In the genomic region with DNA sequence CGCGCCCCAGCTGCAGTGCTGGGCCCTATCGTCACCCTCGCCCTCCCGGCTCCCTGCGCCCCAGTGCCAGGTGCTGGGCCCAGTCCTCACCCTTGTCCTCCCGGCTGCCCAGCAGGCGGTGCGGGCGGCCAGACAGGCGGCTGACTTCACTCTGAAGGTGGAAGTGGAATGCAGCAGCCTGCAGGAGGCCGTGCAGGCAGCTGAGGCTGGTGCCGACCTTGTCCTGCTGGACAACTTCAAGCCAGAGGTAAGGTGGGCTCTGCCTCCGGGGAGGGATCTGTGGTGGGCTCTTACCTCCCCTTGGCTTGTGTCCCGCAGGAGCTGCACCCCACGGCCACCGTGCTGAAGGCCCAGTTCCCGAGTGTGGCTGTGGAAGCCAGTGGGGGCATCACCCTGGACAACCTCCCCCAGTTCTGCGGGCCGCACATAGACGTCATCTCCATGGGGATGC, we compare ENCODE assay signal across 1 cellular context.
TF ChIP-seq lines count a peak whose summit lies in the region.

No MANE protein-coding gene starts in this region.

TF ChIP-seq in HepG2, 621 proteins besides CTCF, POLR2A, EP300 and RAD21:
- TF ChIP-seq RBFOX2 (IDR thresholded peaks at IDR 0.05; ENCODE audit: low read depth, low read length) (peak; percentile 70), ZFP82 (CRISPR knock-in tag; IDR thresholded peaks at IDR 0.05; ENCODE audit: borderline replicate concordance) (no peak), CREM (IDR thresholded peaks at IDR 0.05) (no peak), CREM (CRISPR knock-in tag; IDR thresholded peaks at IDR 0.05) (peak; percentile 34; the same call in 1 of the 2 replicates), POLR2AphosphoS5 (IDR thresholded peaks at IDR 0.05; ENCODE audit: low read depth, low read length) (peak; percentile 14; the same call in 1 of the 2 replicates), MAFK (conservative IDR thresholded peaks at IDR 0.05 in 1 of 2, IDR thresholded peaks at IDR 0.05 in 1 of 2; ENCODE audit: low read length in 2 of 2) (no peak), NCOR1 (IDR thresholded peaks at IDR 0.05; ENCODE audit: borderline replicate concordance, low read length) (no peak), AGO2 (optimal IDR thresholded peaks at IDR 0.05; ENCODE audit: low read depth, low read length) (peak; percentile 97), ZZZ3 (CRISPR knock-in tag; IDR thresholded peaks at IDR 0.05; ENCODE audit: borderline replicate concordance) (no peak), ZSCAN31 (CRISPR knock-in tag; IDR thresholded peaks at IDR 0.05; ENCODE audit: low read depth) (no peak), CREB3 (CRISPR knock-in tag; IDR thresholded peaks at IDR 0.05) (no peak), NFKB2 (CRISPR knock-in tag; IDR thresholded peaks at IDR 0.05; ENCODE audit: borderline replicate concordance) (0 out of 2 replicates have a peak, but pooled peaks have one; percentile 15)
- TF ChIP-seq, protein P1, sequence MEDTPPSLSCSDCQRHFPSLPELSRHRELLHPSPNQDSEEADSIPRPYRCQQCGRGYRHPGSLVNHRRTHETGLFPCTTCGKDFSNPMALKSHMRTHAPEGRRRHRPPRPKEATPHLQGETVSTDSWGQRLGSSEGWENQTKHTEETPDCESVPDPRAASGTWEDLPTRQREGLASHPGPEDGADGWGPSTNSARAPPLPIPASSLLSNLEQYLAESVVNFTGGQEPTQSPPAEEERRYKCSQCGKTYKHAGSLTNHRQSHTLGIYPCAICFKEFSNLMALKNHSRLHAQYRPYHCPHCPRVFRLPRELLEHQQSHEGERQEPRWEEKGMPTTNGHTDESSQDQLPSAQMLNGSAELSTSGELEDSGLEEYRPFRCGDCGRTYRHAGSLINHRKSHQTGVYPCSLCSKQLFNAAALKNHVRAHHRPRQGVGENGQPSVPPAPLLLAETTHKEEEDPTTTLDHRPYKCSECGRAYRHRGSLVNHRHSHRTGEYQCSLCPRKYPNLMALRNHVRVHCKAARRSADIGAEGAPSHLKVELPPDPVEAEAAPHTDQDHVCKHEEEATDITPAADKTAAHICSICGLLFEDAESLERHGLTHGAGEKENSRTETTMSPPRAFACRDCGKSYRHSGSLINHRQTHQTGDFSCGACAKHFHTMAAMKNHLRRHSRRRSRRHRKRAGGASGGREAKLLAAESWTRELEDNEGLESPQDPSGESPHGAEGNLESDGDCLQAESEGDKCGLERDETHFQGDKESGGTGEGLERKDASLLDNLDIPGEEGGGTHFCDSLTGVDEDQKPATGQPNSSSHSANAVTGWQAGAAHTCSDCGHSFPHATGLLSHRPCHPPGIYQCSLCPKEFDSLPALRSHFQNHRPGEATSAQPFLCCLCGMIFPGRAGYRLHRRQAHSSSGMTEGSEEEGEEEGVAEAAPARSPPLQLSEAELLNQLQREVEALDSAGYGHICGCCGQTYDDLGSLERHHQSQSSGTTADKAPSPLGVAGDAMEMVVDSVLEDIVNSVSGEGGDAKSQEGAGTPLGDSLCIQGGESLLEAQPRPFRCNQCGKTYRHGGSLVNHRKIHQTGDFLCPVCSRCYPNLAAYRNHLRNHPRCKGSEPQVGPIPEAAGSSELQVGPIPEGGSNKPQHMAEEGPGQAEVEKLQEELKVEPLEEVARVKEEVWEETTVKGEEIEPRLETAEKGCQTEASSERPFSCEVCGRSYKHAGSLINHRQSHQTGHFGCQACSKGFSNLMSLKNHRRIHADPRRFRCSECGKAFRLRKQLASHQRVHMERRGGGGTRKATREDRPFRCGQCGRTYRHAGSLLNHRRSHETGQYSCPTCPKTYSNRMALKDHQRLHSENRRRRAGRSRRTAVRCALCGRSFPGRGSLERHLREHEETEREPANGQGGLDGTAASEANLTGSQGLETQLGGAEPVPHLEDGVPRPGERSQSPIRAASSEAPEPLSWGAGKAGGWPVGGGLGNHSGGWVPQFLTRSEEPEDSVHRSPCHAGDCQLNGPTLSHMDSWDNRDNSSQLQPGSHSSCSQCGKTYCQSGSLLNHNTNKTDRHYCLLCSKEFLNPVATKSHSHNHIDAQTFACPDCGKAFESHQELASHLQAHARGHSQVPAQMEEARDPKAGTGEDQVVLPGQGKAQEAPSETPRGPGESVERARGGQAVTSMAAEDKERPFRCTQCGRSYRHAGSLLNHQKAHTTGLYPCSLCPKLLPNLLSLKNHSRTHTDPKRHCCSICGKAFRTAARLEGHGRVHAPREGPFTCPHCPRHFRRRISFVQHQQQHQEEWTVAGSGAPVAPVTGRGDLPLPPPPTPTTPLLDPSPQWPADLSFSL (CRISPR knock-in tag; IDR thresholded peaks at IDR 0.05), result no peak
